23 cellular contexts compared by ENCODE assay signal in genomic region chr18:10724666-10725065, GRCh38.
DNase-seq lines count a peak whose midpoint lies in the region; ATAC-seq and FAIRE-seq lines count a peak whose summit lies in the region.
"Had no signal": no experiment of that assay in that cellular context is flagged by ENCODE, and none has a peak within 500 bp of the region (broad histone marks: within the 10 kb centered on the region; RNA-seq: fewer than 3 reads in every experiment).

No MANE protein-coding gene starts in this region.

- H3K23ac ChIP-seq in neuronal stem cell (ENCODE audit: low read depth, low read length, poor library complexity), result peak overlapping the region; percentile 65

- no peak overlapping the region for H2BK12ac ChIP-seq in neuronal stem cell (ENCODE audit: low read length)

- H3K4me2 ChIP-seq in neuronal stem cell (ENCODE audit: insufficient read depth, low read length, poor library complexity, severe bottlenecking), result no peak overlapping the region
- H3K4me2 ChIP-seq: A549; BLaER1 treated with 17β-estradiol and CSF1 and Interleukin-3, amounts not matched to agents 10 nM and 100 nM had no signal

- no peak overlapping the region for H3K4ac ChIP-seq in neuronal stem cell (ENCODE audit: low read length)

- no peak overlapping the region for H2BK5ac ChIP-seq in neuronal stem cell (ENCODE audit: low read length)

- no peaks in the 10 kb centered on the region for H3K4me1 ChIP-seq in neuronal stem cell (ENCODE audit: control insufficient read depth in 2 of 2, insufficient read depth in 1 of 2, low read depth in 1 of 2, low read length in 2 of 2)
- H3K4me1 ChIP-seq: A549; BE2C; BLaER1 treated with 17β-estradiol and CSF1 and Interleukin-3, amounts not matched to agents 10 nM and 100 nM; HAP-1 had no signal

- peak overlapping the region; percentile 31 for H3K14ac ChIP-seq in neuronal stem cell (ENCODE audit: low read length)

- no CpG with 5 or more reads among the region's 18 CpGs for WGBS in neuronal stem cell (ENCODE audit: extremely low coverage in 2 of 2, insufficient read length in 2 of 2, insufficient replicate concordance in 1 of 2), 2 donors

- no peaks in the 10 kb centered on the region for H3K79me1 ChIP-seq in neuronal stem cell (ENCODE audit: low read depth, low read length)

- no peak for DNase-seq in stimulated activated naive CD8-positive, alpha-beta T cell treated with anti-CD3 and anti-CD28 coated beads, Interleukin-15, amount 100 ng/mL, for 72 hours
- no peak for DNase-seq in stimulated activated naive CD8-positive, alpha-beta T cell treated with anti-CD3 and anti-CD28 coated beads, Interleukin-15, Interleukin-2, amounts not matched to agents 100 U/mL and 50 U/mL, for 24 hours
- no peak for DNase-seq in neuronal stem cell (ENCODE audit: low spot score)
- no peak for DNase-seq in urothelium cell line (ENCODE audit: low spot score)
- no peak for DNase-seq in HTR-8/SVneo (ENCODE audit: insufficient read length, low spot score)
- DNase-seq in activated CD4-positive, alpha-beta T cell treated with anti-CD3 and anti-CD28 coated beads for 1 hour, result no peak
- DNase-seq: 8988T; ACHN; AML-193; BE2C; CD4-positive, alpha-beta T cell; CD8-positive, alpha-beta memory T cell; DMS53; DMS79 treated with DMSO at 0.1 percent for 48 hours; GF-D8; GOT3; HFFc6 had no signal

- peak overlapping the region; percentile 48 for H3K18ac ChIP-seq in neuronal stem cell (ENCODE audit: low read length)

- H3K36me3 ChIP-seq in neuronal stem cell (replicated peaks in 1 of 2; ENCODE audit: control insufficient read depth in 2 of 2, insufficient read depth in 2 of 2, low read length in 2 of 2), result no peaks in the 10 kb centered on the region
- H3K36me3 ChIP-seq: BE2C; BLaER1 treated with 17β-estradiol and CSF1 and Interleukin-3, amounts not matched to agents 10 nM and 100 nM; HAP-1 had no signal

- no peaks in the 10 kb centered on the region for H3K27me3 ChIP-seq in neuronal stem cell (ENCODE audit: control insufficient read depth in 3 of 3, insufficient read depth in 3 of 3, low read depth in 1 of 3, low read length in 3 of 3)
- H3K27me3 ChIP-seq: BE2C; BLaER1 treated with 17β-estradiol and CSF1 and Interleukin-3, amounts not matched to agents 10 nM and 100 nM had no signal

- peak; percentile 33 for ATAC-seq in stimulated activated naive CD8-positive, alpha-beta T cell treated with anti-CD3 and anti-CD28 coated beads, Interleukin-15, amount 100 ng/mL, for 72 hours
- ATAC-seq in stimulated activated naive CD8-positive, alpha-beta T cell treated with anti-CD3 and anti-CD28 coated beads, Interleukin-15, Interleukin-2, amounts not matched to agents 100 U/mL and 50 U/mL, for 24 hours, result no peak
- ATAC-seq: A549 had no signal

- no peak overlapping the region for H2BK15ac ChIP-seq in neuronal stem cell (ENCODE audit: low read length)

- H3K4me3 ChIP-seq in neuronal stem cell (ENCODE audit: low read length in 2 of 2), result peak overlapping the region in 1 of 2 donors; percentile 43
- H3K4me3 ChIP-seq: A549; BLaER1 treated with 17β-estradiol and CSF1 and Interleukin-3, amounts not matched to agents 10 nM and 100 nM; HAP-1 had no signal

- FAIRE-seq in urothelium cell line (lab: Jason Lieb, UNC), result peak; percentile 42
- FAIRE-seq in HTR-8/SVneo (lab: Jason Lieb, UNC), result no peak
- FAIRE-seq: A549, GM12892, H54 had no signal

- H3K27ac Mint-ChIP-seq in stimulated activated naive CD8-positive, alpha-beta T cell treated with anti-CD3 and anti-CD28 coated beads, Interleukin-15, amount 100 ng/mL, for 72 hours, result no peak overlapping the region
- H3K27ac Mint-ChIP-seq: CD14-positive monocyte; CD4-positive, alpha-beta T cell; CD8-positive, alpha-beta memory T cell; HFFc6 had no signal

- H4K8ac ChIP-seq in neuronal stem cell (ENCODE audit: low read depth, low read length), result no peak overlapping the region

- no peak overlapping the region for H2AFZ ChIP-seq in neuronal stem cell (ENCODE audit: low read length)

- H3K27ac ChIP-seq in neuronal stem cell (replicated peaks; ENCODE audit: low read length), result no peak overlapping the region
- H3K27ac ChIP-seq: A549; BLaER1 treated with 17β-estradiol and CSF1 and Interleukin-3, amounts not matched to agents 10 nM and 100 nM had no signal

- H3K9me3 Mint-ChIP-seq in stimulated activated naive CD8-positive, alpha-beta T cell treated with anti-CD3 and anti-CD28 coated beads, Interleukin-15, amount 100 ng/mL, for 72 hours, result no peaks in the 10 kb centered on the region
- H3K9me3 Mint-ChIP-seq: CD4-positive, alpha-beta T cell had no signal

- peak overlapping the region; percentile 46 for H2AK5ac ChIP-seq in neuronal stem cell (ENCODE audit: low read depth, low read length)

- no peak overlapping the region for H4K91ac ChIP-seq in neuronal stem cell (ENCODE audit: low read depth, low read length, poor library complexity)

- no peak overlapping the region for H2BK120ac ChIP-seq in neuronal stem cell (ENCODE audit: low read depth, low read length)

- no peak overlapping the region for H3K4me3 Mint-ChIP-seq in stimulated activated naive CD8-positive, alpha-beta T cell treated with anti-CD3 and anti-CD28 coated beads, Interleukin-15, amount 100 ng/mL, for 72 hours
- H3K4me3 Mint-ChIP-seq: CD14-positive monocyte; CD4-positive, alpha-beta T cell; CD8-positive, alpha-beta memory T cell; HFFc6 had no signal

- peaks cover 0 to 1% of the 10 kb centered on the region in 2 donors for H3K9me3 ChIP-seq in neuronal stem cell (replicated peaks in 1 of 2; ENCODE audit: control insufficient read depth in 2 of 2, insufficient read depth in 1 of 2, low read depth in 1 of 2, low read length in 2 of 2)
- H3K9me3 ChIP-seq: A549, BE2C, HAP-1 had no signal

- H3K9ac ChIP-seq in neuronal stem cell (ENCODE audit: low read depth, low read length, poor library complexity), result peak overlapping the region; percentile 44
- H3K9ac ChIP-seq: BLaER1 treated with 17β-estradiol and CSF1 and Interleukin-3, amounts not matched to agents 10 nM and 100 nM had no signal

- peaks cover 42% of the 10 kb centered on the region for H3K27me3 Mint-ChIP-seq in stimulated activated naive CD8-positive, alpha-beta T cell treated with anti-CD3 and anti-CD28 coated beads, Interleukin-15, amount 100 ng/mL, for 72 hours

- H3K4me1 Mint-ChIP-seq in stimulated activated naive CD8-positive, alpha-beta T cell treated with anti-CD3 and anti-CD28 coated beads, Interleukin-15, amount 100 ng/mL, for 72 hours, result no peaks in the 10 kb centered on the region
- H3K4me1 Mint-ChIP-seq: CD8-positive, alpha-beta memory T cell had no signal
